Comparison of ENCODE assay signal across 8 cellular contexts in genomic region chrX:10633722-10634121, GRCh38. TPM values are rescaled to one million over a fixed set of nuclear protein-coding genes. Genes with fewer than 3 reads are reported as not detected.
DNase-seq lines count a peak whose midpoint lies in the region; ATAC-seq and TF ChIP-seq lines count a peak whose summit lies in the region.

No MANE protein-coding gene starts in this region.

- WGBS in transverse colon (ENCODE audit: low coverage in 1 of 2), 2 donors = 0 to 30% methylated on average over 1 to 2 of the region's 2 CpGs

- intact Hi-C loops in left ventricle myocardium superior (cut with micrococcal nuclease) = loop anchor here (10.0 kb wide), 1 partner anchor 439 kb away; no protein-coding TSS in a partner anchor
- intact Hi-C loops in transverse colon (cut with DNase I; ENCODE audit: low total_unique reads) = no loop called here

- TF ChIP-seq POLR2A in transverse colon (IDR thresholded peaks at IDR 0.05) = no peak

- no peaks in the 10 kb centered on the region for H3K4me1 ChIP-seq in transverse colon

- no peaks in the 10 kb centered on the region for H3K9me3 ChIP-seq in transverse colon

- peak overlapping the region; percentile 11 to 55 (median 40) for H3K27ac ChIP-seq in transverse colon

- TF ChIP-seq EP300 in transverse colon (IDR thresholded peaks at IDR 0.05; ENCODE audit: low read depth) = no peak

- DNase-seq in NCI-H1417 (lab: John Stamatoyannopoulos, UW) = peak; percentile 24 to 61 (median 35)
- DNase-seq in NCI-H1417 treated with DMSO at 0.1 percent for 48 hours (lab: John Stamatoyannopoulos, UW) = no peak
- DNase-seq in SW480 (ENCODE audit: low spot score) = peak; percentile 82
- DNase-seq in left ventricle myocardium superior = no peak
- no peak for DNase-seq in transverse colon
- no peak for DNase-seq in NCI-H1930 (lab: John Stamatoyannopoulos, UW)
- DNase-seq in stimulated activated CD8-positive, alpha-beta memory T cell treated with anti-CD3 and anti-CD28 coated beads, Interleukin-4, amount 100 ng/mL, for 48 hours = no peak

- H3K36me3 ChIP-seq in transverse colon = no peaks in the 10 kb centered on the region

- H3K27me3 ChIP-seq in transverse colon = no peaks in the 10 kb centered on the region

- in situ Hi-C loops in transverse colon (cut with MboI; ENCODE audit: low pct_ligation_motif_present in 1 of 4, low pct_unique_long_range_greater_than_20kb in 1 of 4, low sequenced_read_pairs in 3 of 4) = no loop called here

- TF ChIP-seq CTCF in transverse colon (IDR thresholded peaks at IDR 0.05) = no peak

- H3K4me3 ChIP-seq in transverse colon = no peak overlapping the region

- ATAC-seq in left ventricle myocardium superior (peak; percentile 81), GM21737 (IDR thresholded peaks at IDR 0.05; ENCODE audit: unreplicated experiment) (no peak)

RNA-seq across cellular contexts. Expression of gene MID1, which starts 13.3 kb away (rescaled TPM):
- 5.9 TPM for total RNA-seq in left ventricle myocardium superior
- total RNA-seq in transverse colon = 10 to 100 TPM; 27.0 to 85.2 (median 37.7) TPM

Comparison
In these comparisons a context has a peak if more than half of its experiments do, and no peak if none do; other contexts are left out.
1. DNase-seq: peak in NCI-H1417 (3 of 3) and SW480 (single experiment); none in NCI-H1417 treated with DMSO at 0.1 percent for 48 hours (single experiment), left ventricle myocardium superior (single experiment), transverse colon (single experiment), NCI-H1930 (0 of 2) and stimulated activated CD8-positive, alpha-beta memory T cell treated with anti-CD3 and anti-CD28 coated beads, Interleukin-4, amount 100 ng/mL, for 48 hours (single experiment).